ENCODE assay signal across 21 cellular contexts in genomic region chr12:104761091-104761490, GRCh38.
DNase-seq lines count a peak whose midpoint lies in the region; ATAC-seq and TF ChIP-seq lines count a peak whose summit lies in the region.
"Had no signal": no experiment of that assay in that cellular context is flagged by ENCODE, and none has a peak within 500 bp of the region (broad histone marks: within the 10 kb centered on the region; RNA-seq: fewer than 3 reads in every experiment).

No MANE protein-coding gene starts in this region.

- 76 to 84% methylated on average over 5 of the region's 5 CpGs for WGBS in heart right ventricle, 2 donors

- peaks cover 29% of the 10 kb centered on the region for H3K79me2 ChIP-seq in DND-41 (ENCODE audit: insufficient read depth, low read length)
- H3K79me2 ChIP-seq in Loucy (ENCODE audit: insufficient read depth, low read length): peaks cover 23% of the 10 kb centered on the region; the same call in 1 of the 2 replicates

- H3K9me3 ChIP-seq in DND-41 (ENCODE audit: insufficient read depth, low read length, severe bottlenecking) (no peaks in the 10 kb centered on the region), Loucy (ENCODE audit: insufficient read depth, low read depth, low read length) (no peaks in the 10 kb centered on the region), heart right ventricle (no peaks in the 10 kb centered on the region)
- H3K9me3 ChIP-seq: left lung, spleen had no signal

- H3K27ac Mint-ChIP-seq in progenitor cell of endocrine pancreas: no peak overlapping the region
- no peak overlapping the region for H3K27ac Mint-ChIP-seq in immature natural killer cell

- H3K27me3 ChIP-seq in DND-41 (ENCODE audit: insufficient read depth, low read length, poor library complexity) (no peaks in the 10 kb centered on the region), Loucy (ENCODE audit: insufficient read depth, low read length, poor library complexity, severe bottlenecking) (no peaks in the 10 kb centered on the region), heart right ventricle (no peaks in the 10 kb centered on the region)
- H3K27me3 ChIP-seq: left lung, spleen had no signal

- H3K4me1 ChIP-seq in DND-41 (ENCODE audit: insufficient read depth, low read length) (no peaks in the 10 kb centered on the region), Loucy (ENCODE audit: insufficient read depth, low read length, poor library complexity, severe bottlenecking) (peaks cover 9% of the 10 kb centered on the region), heart right ventricle (peaks cover 0 to 27% (median 0%) of the 10 kb centered on the region in 9 donors)

- H3K4me2 ChIP-seq in DND-41 (ENCODE audit: insufficient read depth, low read length) (no peak overlapping the region), Loucy (ENCODE audit: low read depth, low read length, poor library complexity, severe bottlenecking) (no peak overlapping the region)

- H3K9me3 Mint-ChIP-seq in progenitor cell of endocrine pancreas (ENCODE audit: low read depth) (no peaks in the 10 kb centered on the region), immature natural killer cell (no peaks in the 10 kb centered on the region)

- H3K9ac ChIP-seq in DND-41 (ENCODE audit: low read depth, low read length) (no peak overlapping the region), Loucy (ENCODE audit: low read depth, low read length, poor library complexity, severe bottlenecking) (no peak overlapping the region)

- H2AFZ ChIP-seq in DND-41 (ENCODE audit: low read depth, low read length): no peak overlapping the region
- H2AFZ ChIP-seq in Loucy (ENCODE audit: low read length): no peak overlapping the region

- no peaks in the 10 kb centered on the region for H3K9me2 ChIP-seq in Loucy (replicated peaks; ENCODE audit: low read depth, low read length)

- DNase-seq in DND-41 (no peak), epithelial cell of proximal tubule (ENCODE audit: low read depth) (no peak), progenitor cell of endocrine pancreas (ENCODE audit: low spot score, unreplicated experiment) (no peak), heart right ventricle (no peak), immature natural killer cell (no peak), NCI-H524 treated with DMSO at 0.1 percent for 48 hours (lab: John Stamatoyannopoulos, UW) (no peak)
- DNase-seq: activated CD4-positive, alpha-beta T cell treated with anti-CD3 and anti-CD28 coated beads, Interleukin-2, amount 50 U/mL, for 48 hours; activated naive CD4-positive, alpha-beta T cell; amygdala; effector CD8-positive, alpha-beta T cell; GF-D8; GOT3; KBM-7; left lung; NCI-H187 treated with DMSO at 0.1 percent for 48 hours; NCI-H748 treated with DMSO at 0.1 percent for 48 hours; SHP77; spleen; stimulated activated CD4-positive, alpha-beta T cell treated with anti-CD3 and anti-CD28 coated beads, Interleukin-4, amount 100 ng/mL, for 4 hours; trophoblast cell had no signal

- peak; percentile 24 for TF ChIP-seq CTCF in DND-41 (IDR thresholded peaks at IDR 0.05; ENCODE audit: borderline replicate concordance, extremely low read depth, low read length, poor library complexity, severe bottlenecking)
- TF ChIP-seq CTCF in Loucy (conservative IDR thresholded peaks at IDR 0.05; ENCODE audit: low read length): 0 out of 2 replicates have a peak, but pooled peaks have one; percentile 18
- peak; percentile 21 for TF ChIP-seq CTCF in epithelial cell of proximal tubule (conservative IDR thresholded peaks at IDR 0.05; ENCODE audit: low read depth, low read length)
- TF ChIP-seq CTCF in progenitor cell of endocrine pancreas (IDR thresholded peaks at IDR 0.05; ENCODE audit: unreplicated experiment): peak; percentile 24
- TF ChIP-seq CTCF in heart right ventricle (IDR thresholded peaks at IDR 0.05): no peak

- H3K4me1 Mint-ChIP-seq in progenitor cell of endocrine pancreas (ENCODE audit: low read depth) (no peaks in the 10 kb centered on the region), immature natural killer cell (peaks cover 40 to 58% of the 10 kb centered on the region in 2 donors)

- no peaks in the 10 kb centered on the region for H3K27me3 Mint-ChIP-seq in progenitor cell of endocrine pancreas
- H3K27me3 Mint-ChIP-seq in immature natural killer cell (ENCODE audit: low read depth in 3 of 3): peaks cover 8 to 16% (median 10%) of the 10 kb centered on the region in 3 donors

- H4K20me1 ChIP-seq in DND-41 (ENCODE audit: insufficient read depth, low read length) (peaks cover 60% of the 10 kb centered on the region), Loucy (ENCODE audit: insufficient read depth, low read length, poor library complexity, severe bottlenecking) (peaks cover 46% of the 10 kb centered on the region)

- intact Hi-C loops in heart right ventricle (cut with DNase I): no loop called here

- H3K27ac ChIP-seq in DND-41 (ENCODE audit: low read length): no peak overlapping the region
- no peak overlapping the region for H3K27ac ChIP-seq in heart right ventricle
- H3K27ac ChIP-seq: left lung, spleen had no signal

- H3K4me3 ChIP-seq in DND-41 (ENCODE audit: low read depth in 1 of 2, low read length in 2 of 2) (no peak overlapping the region), Loucy (ENCODE audit: low read length, poor library complexity, severe bottlenecking) (no peak overlapping the region), epithelial cell of proximal tubule (ENCODE audit: low read depth, low read length) (no peak overlapping the region), heart right ventricle (no peak overlapping the region)
- H3K4me3 ChIP-seq: left lung, spleen had no signal

- H3K4me3 Mint-ChIP-seq in progenitor cell of endocrine pancreas (ENCODE audit: low read depth) (no peak overlapping the region), immature natural killer cell (no peak overlapping the region)

- ATAC-seq in DND-41 (ENCODE audit: insufficient read depth, low read depth) (peak; percentile 32; the same call in 1 of the 3 replicates), heart right ventricle (no peak)
- ATAC-seq: left lung had no signal

- H3K36me3 ChIP-seq in DND-41 (ENCODE audit: insufficient read depth, low read length): peaks cover 52% of the 10 kb centered on the region
- H3K36me3 ChIP-seq in Loucy (ENCODE audit: insufficient read depth, low read length): peaks cover 56% of the 10 kb centered on the region; the same call in 1 of the 2 replicates
- H3K36me3 ChIP-seq in heart right ventricle: peaks cover 0 to 21% (median 0%) of the 10 kb centered on the region in 9 donors

- no peaks in the 10 kb centered on the region for H3F3A ChIP-seq in Loucy (ENCODE audit: low read depth)

- H3K36me3 Mint-ChIP-seq in progenitor cell of endocrine pancreas (ENCODE audit: insufficient read depth) (peaks cover 8% of the 10 kb centered on the region), immature natural killer cell (peaks cover 18 to 31% (median 23%) of the 10 kb centered on the region in 3 donors)

Comparison
In these comparisons a context has a peak if more than half of its experiments do, and no peak if none do; other contexts are left out.
1. CTCF ChIP-seq: peak in DND-41 (single experiment), Loucy (single experiment), epithelial cell of proximal tubule (single experiment) and progenitor cell of endocrine pancreas (single experiment); none in heart right ventricle (0 of 9).